Comparison of ENCODE assay signal across 21 cellular contexts in the genomic region with DNA sequence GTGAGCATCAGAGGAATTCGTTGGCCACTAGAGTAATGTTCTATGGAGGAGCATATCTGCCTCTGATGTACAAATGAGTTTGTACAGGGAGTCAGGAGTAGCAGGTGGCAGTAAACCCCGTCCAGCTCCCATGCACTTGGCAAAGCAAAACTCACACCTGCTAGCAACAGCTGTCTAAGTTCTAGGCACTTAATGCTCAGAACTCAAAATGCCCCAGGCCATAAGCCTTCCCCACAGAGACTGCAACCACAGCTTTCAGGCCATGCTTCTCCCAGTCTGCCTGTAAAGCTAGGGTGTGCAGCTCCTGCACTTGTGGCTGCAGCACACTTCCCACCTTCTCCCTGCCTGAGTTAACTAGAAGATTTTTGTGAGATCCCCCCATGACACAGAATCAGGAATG.
"Had no signal": no experiment of that assay in that cellular context is flagged by ENCODE, and none has a peak within 500 bp of the region (broad histone marks: within the 10 kb centered on the region; RNA-seq: fewer than 3 reads in every experiment).

No MANE protein-coding gene starts in this region.

- H3K36me3 ChIP-seq: breast epithelium, colonic mucosa, gastrocnemius medialis, left ventricle myocardium inferior, spleen, upper lobe of left lung had no signal

- H3K9me3 ChIP-seq: colonic mucosa, gastrocnemius medialis, upper lobe of left lung had no signal

- DNase-seq: activated CD4-positive, alpha-beta T cell treated with anti-CD3 and anti-CD28 coated beads, Interleukin-2, amount 50 U/mL, for 48 hours; activated CD8-positive, alpha-beta memory T cell treated with anti-CD3 and anti-CD28 coated beads, Interleukin-2, amount 50 U/mL, for 48 hours; activated naive CD4-positive, alpha-beta T cell treated with Interleukin-2 at 50 U/mL for 16 hours; activated naive CD8-positive, alpha-beta T cell treated with anti-CD3 and anti-CD28 coated beads for 36 hours; activated T-cell treated with anti-CD3 and anti-CD28 coated beads, Interleukin-2, amount 50 U/mL, for 4 hours; amniotic stem cell; colonic mucosa; dorsolateral prefrontal cortex; effector memory CD8-positive, alpha-beta T cell; gastrocnemius medialis; hippocampal formation; left ventricle myocardium inferior; naive thymus-derived CD8-positive, alpha-beta T cell; spleen; stimulated activated CD4-positive, alpha-beta T cell treated with anti-CD3 and anti-CD28 coated beads, Interleukin-4, amount 100 ng/mL, for 1 hour; stimulated activated naive CD4-positive, alpha-beta T cell; T1000; upper lobe of left lung had no signal

- H3K27ac ChIP-seq: breast epithelium, colonic mucosa, dorsolateral prefrontal cortex, gastrocnemius medialis, left ventricle myocardium inferior, spleen, upper lobe of left lung had no signal

- H3K4me1 ChIP-seq: breast epithelium, colonic mucosa, gastrocnemius medialis, left ventricle myocardium inferior, spleen, upper lobe of left lung had no signal

- ATAC-seq: activated T-cell treated with anti-CD3 and anti-CD28 coated beads, Interleukin-2, amount 50 U/mL, for 4 hours; effector memory CD8-positive, alpha-beta T cell; esophagus mucosa; gastrocnemius medialis; naive thymus-derived CD8-positive, alpha-beta T cell; WTC11 had no signal

- H3K4me3 ChIP-seq: breast epithelium, colonic mucosa, dorsolateral prefrontal cortex, gastrocnemius medialis, left ventricle myocardium inferior, spleen, upper lobe of left lung had no signal

- H3K27me3 ChIP-seq: breast epithelium, colonic mucosa, dorsolateral prefrontal cortex, gastrocnemius medialis, spleen, upper lobe of left lung had no signal
